7 cellular contexts compared by ENCODE assay signal in genomic region chr4:133800966-133801365, GRCh38.
"Had no signal": no experiment of that assay in that cellular context is flagged by ENCODE, and none has a peak within 500 bp of the region (broad histone marks: within the 10 kb centered on the region; RNA-seq: fewer than 3 reads in every experiment).

No MANE protein-coding gene starts in this region.

- FAIRE-seq: HepG2, HTR-8/SVneo, K562 had no signal

- DNase-seq: KBM-7, KG1 had no signal

- H3K4me3 Mint-ChIP-seq: IgD-negative memory B cell had no signal

- H3K27ac Mint-ChIP-seq: IgD-negative memory B cell had no signal

- H3K4me1 Mint-ChIP-seq: IgD-negative memory B cell had no signal

- H3K27me3 Mint-ChIP-seq: IgD-negative memory B cell had no signal

- ATAC-seq: HepG2, K562 had no signal

- H3K4me3 ChIP-seq: K562 had no signal

- H3K36me3 Mint-ChIP-seq: IgD-negative memory B cell had no signal

- H3K27ac ChIP-seq: HL-60 had no signal

- H3K9me3 Mint-ChIP-seq: IgD-negative memory B cell had no signal
